ENCODE assay signal across 18 cellular contexts in genomic region chr1:171258429-171258828, GRCh38. TPM values are rescaled to one million over a fixed set of nuclear protein-coding genes. Genes with fewer than 3 reads are reported as not detected.
"Had no signal": no experiment of that assay in that cellular context is flagged by ENCODE, and none has a peak within 500 bp of the region (broad histone marks: within the 10 kb centered on the region; RNA-seq: fewer than 3 reads in every experiment).

No MANE protein-coding gene starts in this region.

- H3K4me3 ChIP-seq: cardiac muscle cell, mucosa of descending colon, upper lobe of left lung had no signal

- H3K4me1 Mint-ChIP-seq: activated naive CD8-positive, alpha-beta T cell treated with anti-CD3 and anti-CD28 coated beads, Interleukin-2, amount 10 ng/mL, durations not matched to agents 7 days and 5 days; immature natural killer cell; naive thymus-derived CD8-positive, alpha-beta T cell; stimulated activated naive B cell treated with anti-CD40 and anti-IgM and Interleukin-4, amounts not matched to agents 10 μg/mL and 1 μg/mL and 100 μg/mL, for 72 hours had no signal

- H3K27ac ChIP-seq: cardiac muscle cell, upper lobe of left lung had no signal

- H3K9me3 ChIP-seq: mucosa of descending colon, upper lobe of left lung had no signal

- ATAC-seq: naive thymus-derived CD8-positive, alpha-beta T cell; stimulated activated naive B cell treated with anti-CD40 and anti-IgM and Interleukin-4, amounts not matched to agents 10 μg/mL and 1 μg/mL and 100 μg/mL, for 72 hours had no signal

- DNase-seq: activated CD4-positive, alpha-beta T cell treated with anti-CD3 and anti-CD28 coated beads for 1 hour; activated CD4-positive, alpha-beta T cell treated with anti-CD3 and anti-CD28 coated beads, Interleukin-2, amount 50 U/mL, for 4 hours; activated naive CD4-positive, alpha-beta T cell; activated naive CD8-positive, alpha-beta T cell treated with anti-CD3 and anti-CD28 coated beads, Interleukin-2, amount 10 ng/mL, durations not matched to agents 7 days and 5 days; activated T-cell treated with anti-CD3 and anti-CD28 coated beads for 4 hours; aorta; glutamatergic neuron; immature natural killer cell; left cardiac atrium; mucosa of descending colon; naive thymus-derived CD8-positive, alpha-beta T cell; stimulated activated CD4-positive, alpha-beta T cell treated with anti-CD3 and anti-CD28 coated beads, Interleukin-15, amount 100 ng/mL, for 24 hours; stimulated activated CD4-positive, alpha-beta T cell treated with anti-CD3 and anti-CD28 coated beads, Interleukin-4, amount 100 ng/mL, for 1 hour; stimulated activated naive B cell treated with anti-CD40 and anti-IgM and Interleukin-4, amounts not matched to agents 10 μg/mL and 1 μg/mL and 100 μg/mL, for 72 hours; upper lobe of left lung had no signal

- H3K4me1 ChIP-seq: upper lobe of left lung had no signal

- H3K36me3 Mint-ChIP-seq: activated naive CD8-positive, alpha-beta T cell treated with anti-CD3 and anti-CD28 coated beads, Interleukin-2, amount 10 ng/mL, durations not matched to agents 7 days and 5 days; immature natural killer cell; naive thymus-derived CD8-positive, alpha-beta T cell; stimulated activated naive B cell treated with anti-CD40 and anti-IgM and Interleukin-4, amounts not matched to agents 10 μg/mL and 1 μg/mL and 100 μg/mL, for 72 hours had no signal

- H3K4me3 Mint-ChIP-seq: activated naive CD8-positive, alpha-beta T cell treated with anti-CD3 and anti-CD28 coated beads, Interleukin-2, amount 10 ng/mL, durations not matched to agents 7 days and 5 days; immature natural killer cell; naive thymus-derived CD8-positive, alpha-beta T cell; stimulated activated naive B cell treated with anti-CD40 and anti-IgM and Interleukin-4, amounts not matched to agents 10 μg/mL and 1 μg/mL and 100 μg/mL, for 72 hours had no signal

- H3K9me3 Mint-ChIP-seq: activated naive CD8-positive, alpha-beta T cell treated with anti-CD3 and anti-CD28 coated beads, Interleukin-2, amount 10 ng/mL, durations not matched to agents 7 days and 5 days; immature natural killer cell; naive thymus-derived CD8-positive, alpha-beta T cell; stimulated activated naive B cell treated with anti-CD40 and anti-IgM and Interleukin-4, amounts not matched to agents 10 μg/mL and 1 μg/mL and 100 μg/mL, for 72 hours had no signal

- H3K36me3 ChIP-seq: cardiac muscle cell, upper lobe of left lung had no signal

- H3K27me3 ChIP-seq: cardiac muscle cell, upper lobe of left lung had no signal

- H3K27ac Mint-ChIP-seq: activated naive CD8-positive, alpha-beta T cell treated with anti-CD3 and anti-CD28 coated beads, Interleukin-2, amount 10 ng/mL, durations not matched to agents 7 days and 5 days; immature natural killer cell; naive thymus-derived CD8-positive, alpha-beta T cell; stimulated activated naive B cell treated with anti-CD40 and anti-IgM and Interleukin-4, amounts not matched to agents 10 μg/mL and 1 μg/mL and 100 μg/mL, for 72 hours had no signal

RNA-seq across cellular contexts. Expression of gene FMO1, which starts 10.1 kb away (rescaled TPM):
- total RNA-seq: activated naive CD8-positive, alpha-beta T cell treated with anti-CD3 and anti-CD28 coated beads, Interleukin-2, amount 10 ng/mL, durations not matched to agents 7 days and 5 days; cardiac muscle cell; lung microvascular endothelial cell; mucosa of descending colon; naive thymus-derived CD8-positive, alpha-beta T cell; T-helper 1 cell treated with Interleukin-12 subunit alpha and Interleukin-12 subunit beta and Interleukin-4 antibody, amounts not matched to agents 30 ng/mL and 1 ng/mL, for 36 hours had no signal
- polyA plus RNA-seq: immature natural killer cell; naive thymus-derived CD8-positive, alpha-beta T cell had no signal
